Comparison of ENCODE assay signal across 1 cellular context in the genomic region with DNA sequence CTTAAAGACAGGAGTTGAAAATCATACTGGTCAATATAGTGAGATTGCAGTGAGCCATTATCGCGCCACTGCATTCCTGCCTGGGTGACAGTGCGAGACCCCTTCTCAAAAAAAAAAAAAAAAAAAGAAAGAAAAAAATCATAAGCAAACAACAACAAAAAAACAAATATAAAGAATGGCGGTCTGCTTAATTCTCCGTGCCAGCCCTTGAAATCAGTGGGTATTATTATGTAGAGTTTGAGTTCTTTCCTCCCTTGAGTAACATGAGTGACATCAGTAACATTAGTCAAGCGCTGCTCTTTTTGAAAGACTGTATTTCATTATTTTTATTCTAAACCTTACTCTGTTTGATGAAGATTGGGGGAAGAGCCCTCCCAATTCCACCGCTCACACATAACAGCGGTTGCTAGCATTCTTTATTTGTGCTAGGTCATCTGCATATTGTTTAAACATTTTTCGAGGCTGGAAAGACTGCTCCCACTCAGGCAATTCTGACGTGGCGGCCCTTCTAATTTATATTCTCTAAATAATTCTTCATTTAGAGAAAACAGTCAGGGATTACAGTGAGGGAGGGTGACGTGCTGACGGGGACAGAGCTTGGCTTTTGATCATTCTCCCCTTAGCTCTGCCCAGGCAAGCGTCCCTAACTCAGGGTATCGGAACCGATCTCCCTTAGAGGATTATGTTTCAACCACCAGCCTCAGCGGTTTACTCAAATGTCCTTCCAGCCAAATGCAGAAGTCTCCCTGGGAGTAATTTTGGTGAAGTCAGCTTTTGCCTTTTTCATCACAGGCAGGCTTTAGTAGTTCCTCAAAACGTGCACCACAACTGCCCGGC.
A peak's percentile ranks its signal among the peaks of the same experiment; 100 is the strongest.
TF ChIP-seq lines count a peak whose summit lies in the region.

No MANE protein-coding gene starts in this region.

TF ChIP-seq in K562, 482 proteins besides CTCF, POLR2A, EP300 and RAD21 (continued from another document and continues in another):
- no peak for TF ChIP-seq FOXA3 (CRISPR knock-in tag; conservative IDR thresholded peaks at IDR 0.05 in 1 of 2, IDR thresholded peaks at IDR 0.05 in 1 of 2)
- TF ChIP-seq ZNF77 (CRISPR knock-in tag; IDR thresholded peaks at IDR 0.05), result no peak
- 0 out of 2 replicates have a peak, but pooled peaks have one; percentile 9 for TF ChIP-seq POLR2AphosphoS5 (IDR thresholded peaks at IDR 0.05; ENCODE audit: control insufficient read depth, insufficient read depth, low read depth, low read length)
- no peak for TF ChIP-seq PPARD (CRISPR knock-in tag; IDR thresholded peaks at IDR 0.05)
- TF ChIP-seq ARID3A (IDR thresholded peaks at IDR 0.05; ENCODE audit: borderline replicate concordance, low read depth, low read length), result no peak
- no peak for TF ChIP-seq CEBPB (tag; IDR thresholded peaks at IDR 0.05)
- TF ChIP-seq JUND (IDR thresholded peaks at IDR 0.05; ENCODE audit: borderline replicate concordance, low read depth, low read length), result no peak
- TF ChIP-seq JUND (tag; IDR thresholded peaks at IDR 0.05; ENCODE audit: borderline replicate concordance, low read depth, low read length), result peak; percentile 4; the same call in 1 of the 3 replicates
- TF ChIP-seq NFE2L1 (tag; IDR thresholded peaks at IDR 0.05; ENCODE audit: borderline replicate concordance, low read depth), result no peak
- TF ChIP-seq YY1 (IDR thresholded peaks at IDR 0.05; ENCODE audit: borderline replicate concordance in 1 of 3, control insufficient read depth in 1 of 3, extremely low read depth in 1 of 3, insufficient read depth in 3 of 3, insufficient read length in 1 of 3, insufficient replicate concordance in 2 of 3, low read depth in 1 of 3, low read length in 2 of 3), result no peak
- peak; percentile 4 for TF ChIP-seq TBP (optimal IDR thresholded peaks at IDR 0.05; ENCODE audit: low read depth, low read length)
- TF ChIP-seq, protein P1, sequence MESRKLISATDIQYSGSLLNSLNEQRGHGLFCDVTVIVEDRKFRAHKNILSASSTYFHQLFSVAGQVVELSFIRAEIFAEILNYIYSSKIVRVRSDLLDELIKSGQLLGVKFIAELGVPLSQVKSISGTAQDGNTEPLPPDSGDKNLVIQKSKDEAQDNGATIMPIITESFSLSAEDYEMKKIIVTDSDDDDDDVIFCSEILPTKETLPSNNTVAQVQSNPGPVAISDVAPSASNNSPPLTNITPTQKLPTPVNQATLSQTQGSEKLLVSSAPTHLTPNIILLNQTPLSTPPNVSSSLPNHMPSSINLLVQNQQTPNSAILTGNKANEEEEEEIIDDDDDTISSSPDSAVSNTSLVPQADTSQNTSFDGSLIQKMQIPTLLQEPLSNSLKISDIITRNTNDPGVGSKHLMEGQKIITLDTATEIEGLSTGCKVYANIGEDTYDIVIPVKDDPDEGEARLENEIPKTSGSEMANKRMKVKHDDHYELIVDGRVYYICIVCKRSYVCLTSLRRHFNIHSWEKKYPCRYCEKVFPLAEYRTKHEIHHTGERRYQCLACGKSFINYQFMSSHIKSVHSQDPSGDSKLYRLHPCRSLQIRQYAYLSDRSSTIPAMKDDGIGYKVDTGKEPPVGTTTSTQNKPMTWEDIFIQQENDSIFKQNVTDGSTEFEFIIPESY (CRISPR knock-in tag; IDR thresholded peaks at IDR 0.05), result no peak
- peak; percentile 44 for TF ChIP-seq BRD9 (IDR thresholded peaks at IDR 0.05; ENCODE audit: low read depth, partially characterized antibody)
- TF ChIP-seq ZNF24 (IDR thresholded peaks at IDR 0.05), result peak; percentile 45; the same call in 1 of the 2 replicates
- 0 out of 2 replicates have a peak, but pooled peaks have one; percentile 61 for TF ChIP-seq CGGBP1 (CRISPR knock-in tag; IDR thresholded peaks at IDR 0.05)
- no peak for TF ChIP-seq SMAD3 (CRISPR knock-in tag; conservative IDR thresholded peaks at IDR 0.05)
- no peak for TF ChIP-seq PHB2 (IDR thresholded peaks at IDR 0.05; ENCODE audit: low read depth)
- peak; percentile 76 for TF ChIP-seq SOX6 (IDR thresholded peaks at IDR 0.05)
- no peak for TF ChIP-seq ZHX1 (conservative IDR thresholded peaks at IDR 0.05; ENCODE audit: low read length)
- TF ChIP-seq HEY1 (CRISPR knock-in tag; IDR thresholded peaks at IDR 0.05; ENCODE audit: borderline replicate concordance), result no peak
- no peak for TF ChIP-seq ZBTB1 (CRISPR knock-in tag; IDR thresholded peaks at IDR 0.05; ENCODE audit: borderline replicate concordance, low read depth)
- TF ChIP-seq ZNF551 (CRISPR knock-in tag; IDR thresholded peaks at IDR 0.05), result no peak
- 0 out of 2 replicates have a peak, but pooled peaks have one; percentile 26 for TF ChIP-seq AFF4 (CRISPR knock-in tag; IDR thresholded peaks at IDR 0.05)
- no peak for TF ChIP-seq SIRT6 (IDR thresholded peaks at IDR 0.05; ENCODE audit: low read depth, low read length)
- no peak for TF ChIP-seq NR4A1 (CRISPR knock-in tag; IDR thresholded peaks at IDR 0.05)
- TF ChIP-seq NR4A1 (tag; IDR thresholded peaks at IDR 0.05), result no peak
- no peak for TF ChIP-seq GATAD2B (IDR thresholded peaks at IDR 0.05; ENCODE audit: borderline replicate concordance)
- TF ChIP-seq, protein P2, sequence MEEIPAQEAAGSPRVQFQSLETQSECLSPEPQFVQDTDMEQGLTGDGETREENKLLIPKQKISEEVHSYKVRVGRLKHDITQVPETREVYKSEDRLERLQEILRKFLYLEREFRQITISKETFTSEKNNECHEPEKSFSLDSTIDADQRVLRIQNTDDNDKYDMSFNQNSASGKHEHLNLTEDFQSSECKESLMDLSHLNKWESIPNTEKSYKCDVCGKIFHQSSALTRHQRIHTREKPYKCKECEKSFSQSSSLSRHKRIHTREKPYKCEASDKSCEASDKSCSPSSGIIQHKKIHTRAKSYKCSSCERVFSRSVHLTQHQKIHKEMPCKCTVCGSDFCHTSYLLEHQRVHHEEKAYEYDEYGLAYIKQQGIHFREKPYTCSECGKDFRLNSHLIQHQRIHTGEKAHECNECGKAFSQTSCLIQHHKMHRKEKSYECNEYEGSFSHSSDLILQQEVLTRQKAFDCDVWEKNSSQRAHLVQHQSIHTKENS (CRISPR knock-in tag; IDR thresholded peaks at IDR 0.05), result no peak
- no peak; a peak in 1 of 4 replicates for TF ChIP-seq FOXK2 (conservative IDR thresholded peaks at IDR 0.05 in 1 of 2, IDR thresholded peaks at IDR 0.05 in 1 of 2; ENCODE audit: low read depth in 2 of 2)
- no peak for TF ChIP-seq COPS2 (conservative IDR thresholded peaks at IDR 0.05)
- no peak for TF ChIP-seq SIN3B (IDR thresholded peaks at IDR 0.05; ENCODE audit: low read depth)
- no peak for TF ChIP-seq HDAC6 (IDR thresholded peaks at IDR 0.05; ENCODE audit: low read depth, low read length)
- TF ChIP-seq RBM15 (IDR thresholded peaks at IDR 0.05; ENCODE audit: insufficient read depth, low read length), result no peak
- no peak for TF ChIP-seq E2F3 (CRISPR knock-in tag; IDR thresholded peaks at IDR 0.05)
- TF ChIP-seq, protein P3, sequence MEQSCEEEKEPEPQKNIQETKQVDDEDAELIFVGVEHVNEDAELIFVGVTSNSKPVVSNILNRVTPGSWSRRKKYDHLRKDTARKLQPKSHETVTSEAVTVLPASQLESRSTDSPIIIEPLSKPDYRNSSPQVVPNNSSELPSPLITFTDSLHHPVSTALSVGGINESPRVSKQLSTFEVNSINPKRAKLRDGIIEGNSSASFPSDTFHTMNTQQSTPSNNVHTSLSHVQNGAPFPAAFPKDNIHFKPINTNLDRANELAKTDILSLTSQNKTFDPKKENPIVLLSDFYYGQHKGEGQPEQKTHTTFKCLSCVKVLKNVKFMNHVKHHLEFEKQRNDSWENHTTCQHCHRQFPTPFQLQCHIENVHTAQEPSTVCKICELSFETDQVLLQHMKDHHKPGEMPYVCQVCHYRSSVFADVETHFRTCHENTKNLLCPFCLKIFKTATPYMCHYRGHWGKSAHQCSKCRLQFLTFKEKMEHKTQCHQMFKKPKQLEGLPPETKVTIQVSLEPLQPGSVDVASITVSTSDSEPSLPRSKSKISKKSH (CRISPR knock-in tag; IDR thresholded peaks at IDR 0.05), result no peak
- no peak for TF ChIP-seq ETV1 (tag; conservative IDR thresholded peaks at IDR 0.05; ENCODE audit: low read depth)
- no peak for TF ChIP-seq TEAD1 (CRISPR knock-in tag; IDR thresholded peaks at IDR 0.05)
- peak; percentile 28; the same call in 1 of the 2 replicates for TF ChIP-seq SMARCA5 (IDR thresholded peaks at IDR 0.05)
- TF ChIP-seq NUFIP1 (IDR thresholded peaks at IDR 0.05; ENCODE audit: partially characterized antibody), result no peak
- no peak; the same call in 1 of the 2 replicates for TF ChIP-seq MAFF (IDR thresholded peaks at IDR 0.05; ENCODE audit: low read length)
- TF ChIP-seq ZNF324 (CRISPR knock-in tag; IDR thresholded peaks at IDR 0.05), result no peak
- TF ChIP-seq NFATC3 (IDR thresholded peaks at IDR 0.05), result no peak
- no peak for TF ChIP-seq ZNF23 (CRISPR knock-in tag; IDR thresholded peaks at IDR 0.05)
- TF ChIP-seq ZNF124 (CRISPR knock-in tag; IDR thresholded peaks at IDR 0.05), result no peak
- no peak for TF ChIP-seq ZNF507 (tag; conservative IDR thresholded peaks at IDR 0.05)
- no peak for TF ChIP-seq HNRNPH1 (optimal IDR thresholded peaks at IDR 0.05; ENCODE audit: low read depth, low read length)
- TF ChIP-seq ZNF212 (CRISPR knock-in tag; IDR thresholded peaks at IDR 0.05), result no peak
- peak; percentile 1 for TF ChIP-seq MEIS2 (IDR thresholded peaks at IDR 0.05; ENCODE audit: partially characterized antibody)
- TF ChIP-seq HDAC3 (IDR thresholded peaks at IDR 0.05; ENCODE audit: borderline replicate concordance, partially characterized antibody), result peak; percentile 26
